8 cellular contexts compared by ENCODE assay signal in the genomic region with DNA sequence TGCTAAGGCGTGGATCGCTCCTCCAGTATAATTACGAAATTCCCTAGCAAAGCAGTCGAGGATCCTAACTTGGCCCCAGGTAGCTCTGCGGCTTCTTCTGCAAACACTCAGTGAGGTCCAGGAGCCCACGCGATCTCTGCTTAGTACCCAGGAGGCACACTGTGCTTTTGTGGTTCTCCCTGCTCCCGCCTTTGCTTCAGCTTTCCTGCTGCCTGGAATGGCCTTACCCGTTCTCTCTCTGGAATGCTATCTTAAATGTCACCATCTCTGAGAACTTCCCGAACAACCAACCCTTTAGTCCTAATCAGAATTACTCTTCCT. TPM values are rescaled to one million over a fixed set of nuclear protein-coding genes. Genes with fewer than 3 reads are reported as not detected.
DNase-seq lines count a peak whose midpoint lies in the region; ATAC-seq and TF ChIP-seq lines count a peak whose summit lies in the region.

No MANE protein-coding gene starts in this region.

- H3K9me3 ChIP-seq in HUES48 (ENCODE audit: control insufficient read depth, insufficient read depth, low read length) = no peaks in the 10 kb centered on the region
- no peaks in the 10 kb centered on the region for H3K9me3 ChIP-seq in cardiac muscle cell (ENCODE audit: low read depth)
- H3K9me3 ChIP-seq in prostate gland = no peaks in the 10 kb centered on the region

- H3K27ac ChIP-seq in HUES48 (ENCODE audit: low read depth, low read length) (peak overlapping the region; percentile 56), cardiac muscle cell (peak overlapping the region; percentile 81), prostate gland (peak overlapping the region; percentile 83)

- ATAC-seq in activated CD4-positive, alpha-beta T cell treated with anti-CD3 and anti-CD28 coated beads for 36 hours = peak; percentile 2
- no peak for ATAC-seq in activated CD8-positive, alpha-beta T cell treated with anti-CD3 and anti-CD28 coated beads for 36 hours
- ATAC-seq in GM19463 (IDR thresholded peaks at IDR 0.05; ENCODE audit: unreplicated experiment) = no peak
- ATAC-seq in activated CD4-positive, CD25-positive, alpha-beta regulatory T cell treated with anti-CD3 and anti-CD28 coated beads, Interleukin-2, amount 50 U/mL, for 24 hours = no peak

- H3K4me3 Mint-ChIP-seq in activated CD4-positive, alpha-beta T cell treated with anti-CD3 and anti-CD28 coated beads for 36 hours = peak overlapping the region; percentile 100
- H3K4me3 Mint-ChIP-seq in activated CD8-positive, alpha-beta T cell treated with anti-CD3 and anti-CD28 coated beads for 36 hours = peak overlapping the region; percentile 98

- no peaks in the 10 kb centered on the region for H3K9me3 Mint-ChIP-seq in activated CD4-positive, alpha-beta T cell treated with anti-CD3 and anti-CD28 coated beads for 36 hours (ENCODE audit: low read depth)
- H3K9me3 Mint-ChIP-seq in activated CD8-positive, alpha-beta T cell treated with anti-CD3 and anti-CD28 coated beads for 36 hours = no peaks in the 10 kb centered on the region

- intact Hi-C loops in activated CD4-positive, alpha-beta T cell treated with anti-CD3 and anti-CD28 coated beads for 36 hours (cut with DNase I, micrococcal nuclease) = loop anchor here (1.0 to 10.0 kb wide), 11 partner anchors 193 to 1299 kb away; a partner anchor contains a TSS
- intact Hi-C loops in activated CD8-positive, alpha-beta T cell treated with anti-CD3 and anti-CD28 coated beads for 36 hours (cut with micrococcal nuclease) = loop anchor here (10.0 kb wide), 1 partner anchor 115 kb away; no protein-coding TSS in a partner anchor
- intact Hi-C loops in prostate gland (cut with DNase I) = loop anchor here (10.0 kb wide), 2 partner anchors 275 to 835 kb away; a partner anchor contains a TSS

- H3K4me1 Mint-ChIP-seq in activated CD4-positive, alpha-beta T cell treated with anti-CD3 and anti-CD28 coated beads for 36 hours = peaks cover 28% of the 10 kb centered on the region
- peaks cover 29% of the 10 kb centered on the region for H3K4me1 Mint-ChIP-seq in activated CD8-positive, alpha-beta T cell treated with anti-CD3 and anti-CD28 coated beads for 36 hours (ENCODE audit: low read depth)

- H3K27me3 ChIP-seq in HUES48 (ENCODE audit: control insufficient read depth, insufficient read depth, low read length) = no peaks in the 10 kb centered on the region
- no peaks in the 10 kb centered on the region for H3K27me3 ChIP-seq in cardiac muscle cell
- no peaks in the 10 kb centered on the region for H3K27me3 ChIP-seq in prostate gland (replicated peaks; ENCODE audit: insufficient read depth)

- no peaks in the 10 kb centered on the region for H3K27me3 Mint-ChIP-seq in activated CD4-positive, alpha-beta T cell treated with anti-CD3 and anti-CD28 coated beads for 36 hours
- no peaks in the 10 kb centered on the region for H3K27me3 Mint-ChIP-seq in activated CD8-positive, alpha-beta T cell treated with anti-CD3 and anti-CD28 coated beads for 36 hours

- peaks cover 7% of the 10 kb centered on the region for H3K36me3 Mint-ChIP-seq in activated CD4-positive, alpha-beta T cell treated with anti-CD3 and anti-CD28 coated beads for 36 hours (ENCODE audit: low read depth)
- peaks cover 16% of the 10 kb centered on the region for H3K36me3 Mint-ChIP-seq in activated CD8-positive, alpha-beta T cell treated with anti-CD3 and anti-CD28 coated beads for 36 hours (ENCODE audit: low read depth)

- WGBS in prostate gland = 8% methylated on average over 10 of the region's 10 CpGs

- H3K27ac Mint-ChIP-seq in activated CD4-positive, alpha-beta T cell treated with anti-CD3 and anti-CD28 coated beads for 36 hours = peak overlapping the region; percentile 95
- H3K27ac Mint-ChIP-seq in activated CD8-positive, alpha-beta T cell treated with anti-CD3 and anti-CD28 coated beads for 36 hours = peak overlapping the region; percentile 96

- H3K36me3 ChIP-seq in HUES48 (ENCODE audit: control insufficient read depth, insufficient read depth, low read length) = peaks cover 3% of the 10 kb centered on the region; the same call in 1 of the 2 replicates
- peaks cover 1% of the 10 kb centered on the region for H3K36me3 ChIP-seq in cardiac muscle cell
- H3K36me3 ChIP-seq in prostate gland = no peaks in the 10 kb centered on the region

- H3K4me3 ChIP-seq in HUES48 (ENCODE audit: low read depth, low read length) (peak overlapping the region; percentile 98), cardiac muscle cell (peak overlapping the region; percentile 88), prostate gland (peak overlapping the region; percentile 90 to 91)

- DNase-seq in activated CD4-positive, alpha-beta T cell treated with anti-CD3 and anti-CD28 coated beads for 36 hours = peak; percentile 51
- no peak for DNase-seq in activated CD4-positive, alpha-beta T cell treated with anti-CD3 and anti-CD28 coated beads for 4 hours
- peak; percentile 32 for DNase-seq in activated CD8-positive, alpha-beta T cell treated with anti-CD3 and anti-CD28 coated beads for 36 hours
- peak in 1 of 2 donors; percentile 46 for DNase-seq in cardiac muscle cell (ENCODE audit: low read depth in 1 of 2, low spot score in 1 of 2)
- DNase-seq in prostate gland (ENCODE audit: low spot score) = no peak

- no peak for TF ChIP-seq POLR2A in prostate gland (IDR thresholded peaks at IDR 0.05)

- CTCF ChIA-PET in activated CD4-positive, alpha-beta T cell treated with anti-CD3 and anti-CD28 coated beads for 36 hours (lab: Charles Lee) = interaction anchor here (0.7 to 1.0 kb wide), 2 partner anchors 15 to 50 kb away, joined by 3 to 4 read pairs; no protein-coding TSS in a partner anchor
- CTCF ChIA-PET in activated CD8-positive, alpha-beta T cell treated with anti-CD3 and anti-CD28 coated beads for 36 hours (lab: Charles Lee) = interaction anchor here (1.0 kb wide), 2 partner anchors 115 to 226 kb away, joined by 3 to 4 read pairs; no protein-coding TSS in a partner anchor

- POLR2A ChIA-PET in activated CD4-positive, alpha-beta T cell treated with anti-CD3 and anti-CD28 coated beads for 36 hours (lab: Charles Lee) = interaction anchor here (0.6 kb wide), 1 partner anchor 236 kb away, joined by 3 read pairs; no protein-coding TSS in a partner anchor
- POLR2A ChIA-PET in activated CD8-positive, alpha-beta T cell treated with anti-CD3 and anti-CD28 coated beads for 36 hours (lab: Charles Lee) = interaction anchor here (1.0 to 1.2 kb wide), 2 partner anchors 12 to 16 kb away, joined by 3 to 6 read pairs; no protein-coding TSS in a partner anchor

- peaks cover 20% of the 10 kb centered on the region for H3K4me1 ChIP-seq in HUES48 (ENCODE audit: control insufficient read depth, insufficient read depth, low read length)
- peaks cover 8% of the 10 kb centered on the region for H3K4me1 ChIP-seq in cardiac muscle cell (ENCODE audit: low read depth)
- peaks cover 17% of the 10 kb centered on the region for H3K4me1 ChIP-seq in prostate gland (replicated peaks)

- no peak for TF ChIP-seq CTCF in activated CD8-positive, alpha-beta T cell treated with anti-CD3 and anti-CD28 coated beads for 36 hours (IDR thresholded peaks at IDR 0.05)
- TF ChIP-seq CTCF in cardiac muscle cell (IDR thresholded peaks at IDR 0.05; ENCODE audit: low read depth, low read length) (no peak), prostate gland (IDR thresholded peaks at IDR 0.05) (no peak)

- peak overlapping the region; percentile 74 for H3K9ac ChIP-seq in HUES48 (ENCODE audit: low read depth, low read length)

RNA-seq across cellular contexts. Expression of a gene that starts 0.6 kb away (rescaled TPM):
- 10 to 100 TPM; 14.1 to 19.3 TPM for total RNA-seq in activated CD4-positive, alpha-beta T cell treated with anti-CD3 and anti-CD28 coated beads for 36 hours
- total RNA-seq in activated CD8-positive, alpha-beta T cell treated with anti-CD3 and anti-CD28 coated beads for 36 hours = 10 to 100 TPM; 18.0 to 20.4 TPM
- 11.5 and 15.3 TPM in 2 replicates for total RNA-seq in cardiac muscle cell
- 9.4 and 10.9 TPM in 2 replicates for polyA plus RNA-seq in cardiac muscle cell
- 10 to 100 TPM; 17.7 to 29.7 TPM for total RNA-seq in prostate gland

RNA-seq across cellular contexts. Expression of a gene that starts 0.9 kb away (rescaled TPM):
- total RNA-seq in activated CD4-positive, alpha-beta T cell treated with anti-CD3 and anti-CD28 coated beads for 36 hours = 10 to 100 TPM; 12.0 to 12.4 TPM
- total RNA-seq in activated CD8-positive, alpha-beta T cell treated with anti-CD3 and anti-CD28 coated beads for 36 hours = 10 to 100 TPM; 10.2 to 11.1 TPM
- 10.0 and 15.2 TPM in 2 replicates for total RNA-seq in cardiac muscle cell
- polyA plus RNA-seq in cardiac muscle cell = 29.7 and 35.3 TPM in 2 replicates
- total RNA-seq in prostate gland = 10 to 100 TPM; 16.6 to 20.6 TPM

Comparison
In these comparisons a context has a peak if more than half of its experiments do, and no peak if none do; other contexts are left out.
1. DNase-seq: peak in activated CD4-positive, alpha-beta T cell treated with anti-CD3 and anti-CD28 coated beads for 36 hours (single experiment) and activated CD8-positive, alpha-beta T cell treated with anti-CD3 and anti-CD28 coated beads for 36 hours (single experiment); none in activated CD4-positive, alpha-beta T cell treated with anti-CD3 and anti-CD28 coated beads for 4 hours (0 of 2) and prostate gland (single experiment).
2. Peak in every context shown above with its lines, with median percentiles within 50 percentile points of each other: H3K27ac ChIP-seq and H3K4me3 ChIP-seq.